In the genomic region with DNA sequence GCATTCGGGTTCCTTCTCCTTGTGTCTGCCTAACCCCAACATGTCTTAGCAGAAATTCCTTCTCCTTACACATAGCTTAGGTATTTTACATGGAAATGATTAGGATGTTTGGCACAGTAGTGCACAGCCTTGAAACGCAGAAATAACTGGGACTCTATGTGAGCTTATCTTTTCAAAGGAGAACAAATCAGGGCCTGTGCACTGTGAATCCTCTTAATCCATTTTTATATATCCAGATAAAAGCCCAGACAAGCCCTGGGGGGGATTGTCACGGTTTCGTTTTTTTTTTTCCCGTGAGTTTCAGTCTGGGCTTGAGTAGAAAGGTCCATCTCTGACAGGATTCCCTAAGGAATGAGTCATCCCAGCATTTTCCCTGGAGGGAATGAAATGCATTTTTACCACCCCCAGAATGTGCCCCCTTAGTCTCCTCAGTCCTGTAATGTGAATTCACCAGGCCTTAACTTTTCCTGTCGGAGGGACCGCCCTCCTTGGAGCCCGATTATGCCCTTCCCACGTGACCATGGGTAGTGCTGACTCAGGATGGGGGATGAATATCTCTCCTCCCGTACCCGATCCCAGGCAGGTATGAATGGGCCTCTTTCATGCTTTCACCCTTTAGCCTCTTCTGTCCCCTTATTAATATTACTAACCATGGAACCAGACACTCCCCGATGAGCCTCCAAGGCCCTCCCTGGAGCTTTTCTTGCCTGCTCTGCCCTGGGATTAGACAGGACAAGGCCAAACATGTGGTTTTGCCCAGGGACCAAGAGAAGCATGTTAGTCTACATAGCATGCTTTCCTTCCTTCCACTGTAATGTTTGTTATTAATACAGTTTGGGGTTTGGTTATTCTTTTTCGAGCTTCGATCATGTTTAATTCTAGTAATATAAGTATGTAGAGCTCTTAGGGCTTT, we compare ENCODE assay signal across 1 cellular context.
TF ChIP-seq lines count a peak whose summit lies in the region.

No MANE protein-coding gene starts in this region.

TF ChIP-seq in HEK293, 187 proteins besides CTCF, POLR2A, EP300 and RAD21 (continued from another document):
- TF ChIP-seq ZNF302 (tag by site-specific recombination; IDR thresholded peaks at IDR 0.05; ENCODE audit: low read depth) (no peak), ZNF366 (tag by site-specific recombination; conservative IDR thresholded peaks at IDR 0.05) (no peak), ZNF223 (tag by site-specific recombination; IDR thresholded peaks at IDR 0.05) (no peak), ZFHX2 (tag by site-specific recombination; conservative IDR thresholded peaks at IDR 0.05) (peak; percentile 18; the same call in 1 of the 2 replicates), ZNF335 (tag by site-specific recombination; conservative IDR thresholded peaks at IDR 0.05) (peak; percentile 47; the same call in 1 of the 2 replicates), ZNF112 (tag by site-specific recombination; IDR thresholded peaks at IDR 0.05) (no peak), ZNF19 (tag by site-specific recombination; IDR thresholded peaks at IDR 0.05; ENCODE audit: low read depth) (no peak), ZNF391 (tag by site-specific recombination; IDR thresholded peaks at IDR 0.05; ENCODE audit: borderline replicate concordance, low read depth) (no peak), PRDM1 (tag by site-specific recombination; IDR thresholded peaks at IDR 0.05) (peak; percentile 24; the same call in 1 of the 2 replicates), ZNF571 (tag by site-specific recombination; IDR thresholded peaks at IDR 0.05) (no peak), ZBTB8A (tag by site-specific recombination; IDR thresholded peaks at IDR 0.05) (peak; percentile 76), ZNF792 (tag by site-specific recombination; IDR thresholded peaks at IDR 0.05) (no peak), ZNF433 (tag by site-specific recombination; IDR thresholded peaks at IDR 0.05; ENCODE audit: low read depth) (no peak), ZNF221 (tag by site-specific recombination; IDR thresholded peaks at IDR 0.05; ENCODE audit: borderline replicate concordance) (no peak), ZNF558 (tag by site-specific recombination; IDR thresholded peaks at IDR 0.05) (no peak), ZNF24 (tag by site-specific recombination; IDR thresholded peaks at IDR 0.05) (no peak), ZNF133 (tag by site-specific recombination; IDR thresholded peaks at IDR 0.05) (no peak), ZNF324 (tag by site-specific recombination; IDR thresholded peaks at IDR 0.05) (no peak), ZNF416 (tag by site-specific recombination; IDR thresholded peaks at IDR 0.05) (no peak), GLI4 (tag by site-specific recombination; IDR thresholded peaks at IDR 0.05) (no peak), GLIS2 (tag by site-specific recombination; IDR thresholded peaks at IDR 0.05) (peak; percentile 33; the same call in 1 of the 2 replicates), HOXC10 (CRISPR knock-in tag; IDR thresholded peaks at IDR 0.05) (no peak), ZBTB48 (tag by site-specific recombination; IDR thresholded peaks at IDR 0.05) (peak; percentile 50; the same call in 1 of the 2 replicates), ZNF560 (tag by site-specific recombination; IDR thresholded peaks at IDR 0.05; ENCODE audit: borderline replicate concordance) (no peak), ZIC2 (tag by site-specific recombination; IDR thresholded peaks at IDR 0.05) (no peak), SETDB1 (IDR thresholded peaks at IDR 0.05; ENCODE audit: insufficient read length, low read length) (no peak), ZNF155 (tag by site-specific recombination; IDR thresholded peaks at IDR 0.05) (no peak), ZNF843 (tag by site-specific recombination; IDR thresholded peaks at IDR 0.05) (no peak), ZBTB20 (tag by site-specific recombination; IDR thresholded peaks at IDR 0.05) (peak; percentile 46; the same call in 1 of the 2 replicates), SP7 (tag by site-specific recombination; IDR thresholded peaks at IDR 0.05) (0 out of 2 replicates have a peak, but pooled peaks have one; percentile 17)
- TF ChIP-seq, protein P1, sequence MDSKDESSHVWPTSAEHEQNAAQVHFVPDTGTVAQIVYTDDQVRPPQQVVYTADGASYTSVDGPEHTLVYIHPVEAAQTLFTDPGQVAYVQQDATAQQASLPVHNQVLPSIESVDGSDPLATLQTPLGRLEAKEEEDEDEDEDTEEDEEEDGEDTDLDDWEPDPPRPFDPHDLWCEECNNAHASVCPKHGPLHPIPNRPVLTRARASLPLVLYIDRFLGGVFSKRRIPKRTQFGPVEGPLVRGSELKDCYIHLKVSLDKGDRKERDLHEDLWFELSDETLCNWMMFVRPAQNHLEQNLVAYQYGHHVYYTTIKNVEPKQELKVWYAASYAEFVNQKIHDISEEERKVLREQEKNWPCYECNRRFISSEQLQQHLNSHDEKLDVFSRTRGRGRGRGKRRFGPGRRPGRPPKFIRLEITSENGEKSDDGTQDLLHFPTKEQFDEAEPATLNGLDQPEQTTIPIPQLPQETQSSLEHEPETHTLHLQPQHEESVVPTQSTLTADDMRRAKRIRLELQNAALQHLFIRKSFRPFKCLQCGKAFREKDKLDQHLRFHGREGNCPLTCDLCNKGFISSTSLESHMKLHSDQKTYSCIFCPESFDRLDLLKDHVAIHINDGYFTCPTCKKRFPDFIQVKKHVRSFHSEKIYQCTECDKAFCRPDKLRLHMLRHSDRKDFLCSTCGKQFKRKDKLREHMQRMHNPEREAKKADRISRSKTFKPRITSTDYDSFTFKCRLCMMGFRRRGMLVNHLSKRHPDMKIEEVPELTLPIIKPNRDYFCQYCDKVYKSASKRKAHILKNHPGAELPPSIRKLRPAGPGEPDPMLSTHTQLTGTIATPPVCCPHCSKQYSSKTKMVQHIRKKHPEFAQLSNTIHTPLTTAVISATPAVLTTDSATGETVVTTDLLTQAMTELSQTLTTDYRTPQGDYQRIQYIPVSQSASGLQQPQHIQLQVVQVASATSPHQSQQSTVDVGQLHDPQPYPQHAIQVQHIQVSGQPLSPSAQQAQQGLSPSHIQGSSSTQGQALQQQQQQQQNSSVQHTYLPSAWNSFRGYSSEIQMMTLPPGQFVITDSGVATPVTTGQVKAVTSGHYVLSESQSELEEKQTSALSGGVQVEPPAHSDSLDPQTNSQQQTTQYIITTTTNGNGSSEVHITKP (tag by site-specific recombination; IDR thresholded peaks at IDR 0.05), result peak; percentile 83
- TF ChIP-seq, protein P2, sequence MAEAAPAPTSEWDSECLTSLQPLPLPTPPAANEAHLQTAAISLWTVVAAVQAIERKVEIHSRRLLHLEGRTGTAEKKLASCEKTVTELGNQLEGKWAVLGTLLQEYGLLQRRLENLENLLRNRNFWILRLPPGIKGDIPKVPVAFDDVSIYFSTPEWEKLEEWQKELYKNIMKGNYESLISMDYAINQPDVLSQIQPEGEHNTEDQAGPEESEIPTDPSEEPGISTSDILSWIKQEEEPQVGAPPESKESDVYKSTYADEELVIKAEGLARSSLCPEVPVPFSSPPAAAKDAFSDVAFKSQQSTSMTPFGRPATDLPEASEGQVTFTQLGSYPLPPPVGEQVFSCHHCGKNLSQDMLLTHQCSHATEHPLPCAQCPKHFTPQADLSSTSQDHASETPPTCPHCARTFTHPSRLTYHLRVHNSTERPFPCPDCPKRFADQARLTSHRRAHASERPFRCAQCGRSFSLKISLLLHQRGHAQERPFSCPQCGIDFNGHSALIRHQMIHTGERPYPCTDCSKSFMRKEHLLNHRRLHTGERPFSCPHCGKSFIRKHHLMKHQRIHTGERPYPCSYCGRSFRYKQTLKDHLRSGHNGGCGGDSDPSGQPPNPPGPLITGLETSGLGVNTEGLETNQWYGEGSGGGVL (tag by site-specific recombination; IDR thresholded peaks at IDR 0.05), result peak; percentile 43
- TF ChIP-seq, protein P3, sequence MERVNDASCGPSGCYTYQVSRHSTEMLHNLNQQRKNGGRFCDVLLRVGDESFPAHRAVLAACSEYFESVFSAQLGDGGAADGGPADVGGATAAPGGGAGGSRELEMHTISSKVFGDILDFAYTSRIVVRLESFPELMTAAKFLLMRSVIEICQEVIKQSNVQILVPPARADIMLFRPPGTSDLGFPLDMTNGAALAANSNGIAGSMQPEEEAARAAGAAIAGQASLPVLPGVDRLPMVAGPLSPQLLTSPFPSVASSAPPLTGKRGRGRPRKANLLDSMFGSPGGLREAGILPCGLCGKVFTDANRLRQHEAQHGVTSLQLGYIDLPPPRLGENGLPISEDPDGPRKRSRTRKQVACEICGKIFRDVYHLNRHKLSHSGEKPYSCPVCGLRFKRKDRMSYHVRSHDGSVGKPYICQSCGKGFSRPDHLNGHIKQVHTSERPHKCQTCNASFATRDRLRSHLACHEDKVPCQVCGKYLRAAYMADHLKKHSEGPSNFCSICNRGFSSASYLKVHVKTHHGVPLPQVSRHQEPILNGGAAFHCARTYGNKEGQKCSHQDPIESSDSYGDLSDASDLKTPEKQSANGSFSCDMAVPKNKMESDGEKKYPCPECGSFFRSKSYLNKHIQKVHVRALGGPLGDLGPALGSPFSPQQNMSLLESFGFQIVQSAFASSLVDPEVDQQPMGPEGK (tag by site-specific recombination; IDR thresholded peaks at IDR 0.05), result no peak
- TF ChIP-seq, protein P4, sequence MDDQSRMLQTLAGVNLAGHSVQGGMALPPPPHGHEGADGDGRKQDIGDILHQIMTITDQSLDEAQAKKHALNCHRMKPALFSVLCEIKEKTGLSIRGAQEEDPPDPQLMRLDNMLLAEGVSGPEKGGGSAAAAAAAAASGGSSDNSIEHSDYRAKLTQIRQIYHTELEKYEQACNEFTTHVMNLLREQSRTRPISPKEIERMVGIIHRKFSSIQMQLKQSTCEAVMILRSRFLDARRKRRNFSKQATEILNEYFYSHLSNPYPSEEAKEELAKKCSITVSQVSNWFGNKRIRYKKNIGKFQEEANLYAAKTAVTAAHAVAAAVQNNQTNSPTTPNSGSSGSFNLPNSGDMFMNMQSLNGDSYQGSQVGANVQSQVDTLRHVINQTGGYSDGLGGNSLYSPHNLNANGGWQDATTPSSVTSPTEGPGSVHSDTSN (CRISPR knock-in tag; IDR thresholded peaks at IDR 0.05), result no peak
- TF ChIP-seq, protein P5, sequence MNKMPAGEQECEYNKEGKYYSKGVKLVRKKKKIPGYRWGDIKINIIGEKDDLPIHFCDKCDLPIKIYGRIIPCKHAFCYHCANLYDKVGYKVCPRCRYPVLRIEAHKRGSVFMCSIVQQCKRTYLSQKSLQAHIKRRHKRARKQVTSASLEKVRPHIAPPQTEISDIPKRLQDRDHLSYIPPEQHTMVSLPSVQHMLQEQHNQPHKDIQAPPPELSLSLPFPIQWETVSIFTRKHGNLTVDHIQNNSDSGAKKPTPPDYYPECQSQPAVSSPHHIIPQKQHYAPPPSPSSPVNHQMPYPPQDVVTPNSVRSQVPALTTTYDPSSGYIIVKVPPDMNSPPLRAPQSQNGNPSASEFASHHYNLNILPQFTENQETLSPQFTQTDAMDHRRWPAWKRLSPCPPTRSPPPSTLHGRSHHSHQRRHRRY (tag by site-specific recombination; IDR thresholded peaks at IDR 0.05), result no peak
- TF ChIP-seq, protein P6, sequence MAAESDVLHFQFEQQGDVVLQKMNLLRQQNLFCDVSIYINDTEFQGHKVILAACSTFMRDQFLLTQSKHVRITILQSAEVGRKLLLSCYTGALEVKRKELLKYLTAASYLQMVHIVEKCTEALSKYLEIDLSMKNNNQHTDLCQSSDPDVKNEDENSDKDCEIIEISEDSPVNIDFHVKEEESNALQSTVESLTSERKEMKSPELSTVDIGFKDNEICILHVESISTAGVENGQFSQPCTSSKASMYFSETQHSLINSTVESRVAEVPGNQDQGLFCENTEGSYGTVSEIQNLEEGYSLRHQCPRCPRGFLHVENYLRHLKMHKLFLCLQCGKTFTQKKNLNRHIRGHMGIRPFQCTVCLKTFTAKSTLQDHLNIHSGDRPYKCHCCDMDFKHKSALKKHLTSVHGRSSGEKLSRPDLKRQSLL (tag by site-specific recombination; IDR thresholded peaks at IDR 0.05), result no peak
- TF ChIP-seq, protein P7, sequence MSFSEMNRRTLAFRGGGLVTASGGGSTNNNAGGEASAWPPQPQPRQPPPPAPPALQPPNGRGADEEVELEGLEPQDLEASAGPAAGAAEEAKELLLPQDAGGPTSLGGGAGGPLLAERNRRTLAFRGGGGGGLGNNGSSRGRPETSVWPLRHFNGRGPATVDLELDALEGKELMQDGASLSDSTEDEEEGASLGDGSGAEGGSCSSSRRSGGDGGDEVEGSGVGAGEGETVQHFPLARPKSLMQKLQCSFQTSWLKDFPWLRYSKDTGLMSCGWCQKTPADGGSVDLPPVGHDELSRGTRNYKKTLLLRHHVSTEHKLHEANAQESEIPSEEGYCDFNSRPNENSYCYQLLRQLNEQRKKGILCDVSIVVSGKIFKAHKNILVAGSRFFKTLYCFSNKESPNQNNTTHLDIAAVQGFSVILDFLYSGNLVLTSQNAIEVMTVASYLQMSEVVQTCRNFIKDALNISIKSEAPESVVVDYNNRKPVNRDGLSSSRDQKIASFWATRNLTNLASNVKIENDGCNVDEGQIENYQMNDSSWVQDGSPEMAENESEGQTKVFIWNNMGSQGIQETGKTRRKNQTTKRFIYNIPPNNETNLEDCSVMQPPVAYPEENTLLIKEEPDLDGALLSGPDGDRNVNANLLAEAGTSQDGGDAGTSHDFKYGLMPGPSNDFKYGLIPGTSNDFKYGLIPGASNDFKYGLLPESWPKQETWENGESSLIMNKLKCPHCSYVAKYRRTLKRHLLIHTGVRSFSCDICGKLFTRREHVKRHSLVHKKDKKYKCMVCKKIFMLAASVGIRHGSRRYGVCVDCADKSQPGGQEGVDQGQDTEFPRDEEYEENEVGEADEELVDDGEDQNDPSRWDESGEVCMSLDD (tag by site-specific recombination; IDR thresholded peaks at IDR 0.05), result no peak
- TF ChIP-seq, protein P8, sequence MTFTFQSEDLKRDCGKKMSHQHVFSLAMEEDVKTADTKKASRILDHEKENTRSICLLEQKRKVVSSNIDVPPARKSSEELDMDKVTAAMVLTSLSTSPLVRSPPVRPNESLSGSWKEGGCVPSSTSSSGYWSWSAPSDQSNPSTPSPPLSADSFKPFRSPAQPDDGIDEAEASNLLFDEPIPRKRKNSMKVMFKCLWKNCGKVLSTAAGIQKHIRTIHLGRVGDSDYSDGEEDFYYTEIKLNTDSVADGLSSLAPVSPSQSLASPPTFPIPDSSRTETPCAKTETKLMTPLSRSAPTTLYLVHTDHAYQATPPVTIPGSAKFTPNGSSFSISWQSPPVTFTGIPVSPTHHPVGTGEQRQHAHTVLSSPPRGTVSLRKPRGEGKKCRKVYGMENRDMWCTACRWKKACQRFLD (tag by site-specific recombination; IDR thresholded peaks at IDR 0.05), result no peak
- TF ChIP-seq, protein P9, sequence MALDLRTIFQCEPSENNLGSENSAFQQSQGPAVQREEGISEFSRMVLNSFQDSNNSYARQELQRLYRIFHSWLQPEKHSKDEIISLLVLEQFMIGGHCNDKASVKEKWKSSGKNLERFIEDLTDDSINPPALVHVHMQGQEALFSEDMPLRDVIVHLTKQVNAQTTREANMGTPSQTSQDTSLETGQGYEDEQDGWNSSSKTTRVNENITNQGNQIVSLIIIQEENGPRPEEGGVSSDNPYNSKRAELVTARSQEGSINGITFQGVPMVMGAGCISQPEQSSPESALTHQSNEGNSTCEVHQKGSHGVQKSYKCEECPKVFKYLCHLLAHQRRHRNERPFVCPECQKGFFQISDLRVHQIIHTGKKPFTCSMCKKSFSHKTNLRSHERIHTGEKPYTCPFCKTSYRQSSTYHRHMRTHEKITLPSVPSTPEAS (tag by site-specific recombination; IDR thresholded peaks at IDR 0.05), result no peak
